In genomic region chr12:12467222-12467621, GRCh38 we compare ENCODE assay signal across 9 cellular contexts.
A peak's percentile ranks its signal among the peaks of the same experiment; 100 is the strongest.
DNase-seq lines count a peak whose midpoint lies in the region; ATAC-seq, FAIRE-seq and TF ChIP-seq lines count a peak whose summit lies in the region.
"Had no signal": no experiment of that assay in that cellular context is flagged by ENCODE, and none has a peak within 500 bp of the region (broad histone marks: within the 10 kb centered on the region; RNA-seq: fewer than 3 reads in every experiment).

No MANE protein-coding gene starts in this region.

- no peak for FAIRE-seq in kidney (lab: Jason Lieb, UNC)
- FAIRE-seq: GM12892 had no signal

- H3K36me3 Mint-ChIP-seq in Caco-2 (ENCODE audit: insufficient read depth, unreplicated experiment) = peaks cover 64% of the 10 kb centered on the region
- H3K36me3 Mint-ChIP-seq in activated CD4-positive, alpha-beta T cell treated with anti-CD3 and anti-CD28 coated beads, Interleukin-2, amount 10 ng/mL, durations not matched to agents 24 days and 14 days (ENCODE audit: low read depth) = peaks cover 48% of the 10 kb centered on the region
- H3K36me3 Mint-ChIP-seq in central memory CD8-positive, alpha-beta T cell (ENCODE audit: insufficient read depth) = peaks cover 17% of the 10 kb centered on the region

- H3K36me3 ChIP-seq in Caco-2 (ENCODE audit: control insufficient read depth, insufficient read depth, low read length) (peaks cover 3% of the 10 kb centered on the region), kidney (ENCODE audit: control insufficient read depth in 1 of 2, insufficient read depth in 2 of 2, low read length in 2 of 2) (no peaks in the 10 kb centered on the region)

- BruUV-seq in Caco-2 (replicated peaks; lab: Mats Ljungman, UMichigan) = no TSS peak

- no peak for DNase-seq in Caco-2
- DNase-seq in activated CD4-positive, alpha-beta T cell treated with anti-CD3 and anti-CD28 coated beads, Interleukin-2, amount 10 ng/mL, durations not matched to agents 24 days and 14 days = peak; percentile 71
- DNase-seq in central memory CD8-positive, alpha-beta T cell (ENCODE audit: low spot score in 2 of 2) = no peak
- DNase-seq in stimulated activated CD4-positive, alpha-beta T cell treated with anti-CD3 and anti-CD28 coated beads, Interleukin-2, amount 100 ng/mL, for 4 hours (ENCODE audit: low read depth) = peak; percentile 40
- DNase-seq in kidney = no peak
- DNase-seq in D341Med (ENCODE audit: low spot score) = no peak
- no peak for DNase-seq in GM13976 (ENCODE audit: low spot score)

- H3K4me1 ChIP-seq in Caco-2 = peaks cover 6% of the 10 kb centered on the region; the same call in 1 of the 2 replicates
- no peaks in the 10 kb centered on the region for H3K4me1 ChIP-seq in kidney (ENCODE audit: control insufficient read depth in 1 of 2, insufficient read depth in 1 of 2, low read depth in 1 of 2, low read length in 2 of 2)

- in situ Hi-C loops in GM13976 (cut with MboI; ENCODE audit: low sequenced_read_pairs, unreplicated experiment) = no loop called here

- TF ChIP-seq CTCF in Caco-2 (IDR thresholded peaks at IDR 0.05; ENCODE audit: insufficient read depth in 1 of 2, low read depth in 1 of 2, low read length in 1 of 2, severe bottlenecking in 1 of 2, unreplicated experiment in 1 of 2) (no peak), kidney (IDR thresholded peaks at IDR 0.05; ENCODE audit: borderline replicate concordance, extremely low read depth, insufficient read depth) (no peak), GM13976 (IDR thresholded peaks at IDR 0.05; ENCODE audit: borderline replicate concordance, control extremely low read depth, extremely low read depth, insufficient read depth, missing control alignments) (no peak)

- peaks cover 17% of the 10 kb centered on the region for H3K9me3 Mint-ChIP-seq in Caco-2 (ENCODE audit: unreplicated experiment)
- H3K9me3 Mint-ChIP-seq in activated CD4-positive, alpha-beta T cell treated with anti-CD3 and anti-CD28 coated beads, Interleukin-2, amount 10 ng/mL, durations not matched to agents 24 days and 14 days = no peaks in the 10 kb centered on the region
- H3K9me3 Mint-ChIP-seq in central memory CD8-positive, alpha-beta T cell = no peaks in the 10 kb centered on the region

- intact Hi-C loops in Caco-2 (cut with micrococcal nuclease; ENCODE audit: unreplicated experiment) = no loop called here
- intact Hi-C loops in activated CD4-positive, alpha-beta T cell treated with anti-CD3 and anti-CD28 coated beads, Interleukin-2, amount 10 ng/mL, durations not matched to agents 24 days and 14 days (cut with micrococcal nuclease) = no loop called here
- intact Hi-C loops in kidney (cut with DNase I) = no loop called here

- H3K4me1 Mint-ChIP-seq in Caco-2 (ENCODE audit: low read depth, unreplicated experiment) = peaks cover 22% of the 10 kb centered on the region
- peaks cover 64% of the 10 kb centered on the region for H3K4me1 Mint-ChIP-seq in activated CD4-positive, alpha-beta T cell treated with anti-CD3 and anti-CD28 coated beads, Interleukin-2, amount 10 ng/mL, durations not matched to agents 24 days and 14 days
- peaks cover 33% of the 10 kb centered on the region for H3K4me1 Mint-ChIP-seq in central memory CD8-positive, alpha-beta T cell

- CTCF ChIA-PET in Caco-2 (lab: Charles Lee) = interaction anchor here (0.8 kb wide), 1 partner anchor 82 kb away, joined by 3 read pairs; no protein-coding TSS in a partner anchor

- no peak overlapping the region for H3K9ac ChIP-seq in kidney (ENCODE audit: low read length in 2 of 2)

- ATAC-seq in central memory CD8-positive, alpha-beta T cell (replicated peaks; ENCODE audit: extremely low read depth, poor library complexity, severe bottlenecking) = peak; percentile 22
- no peak for ATAC-seq in GM19463 (IDR thresholded peaks at IDR 0.05; ENCODE audit: unreplicated experiment)

- no peaks in the 10 kb centered on the region for H3K27me3 Mint-ChIP-seq in Caco-2 (ENCODE audit: insufficient read depth, unreplicated experiment)
- no peaks in the 10 kb centered on the region for H3K27me3 Mint-ChIP-seq in activated CD4-positive, alpha-beta T cell treated with anti-CD3 and anti-CD28 coated beads, Interleukin-2, amount 10 ng/mL, durations not matched to agents 24 days and 14 days
- H3K27me3 Mint-ChIP-seq in central memory CD8-positive, alpha-beta T cell = no peaks in the 10 kb centered on the region

- no peaks in the 10 kb centered on the region for H3K27me3 ChIP-seq in Caco-2 (replicated peaks; ENCODE audit: control insufficient read depth, insufficient read depth, low read length)

- H3K4me3 Mint-ChIP-seq in Caco-2 (ENCODE audit: unreplicated experiment) = no peak overlapping the region
- H3K4me3 Mint-ChIP-seq in activated CD4-positive, alpha-beta T cell treated with anti-CD3 and anti-CD28 coated beads, Interleukin-2, amount 10 ng/mL, durations not matched to agents 24 days and 14 days = peak overlapping the region; percentile 18
- no peak overlapping the region for H3K4me3 Mint-ChIP-seq in central memory CD8-positive, alpha-beta T cell

- no peak overlapping the region for H3K27ac ChIP-seq in kidney (ENCODE audit: low read depth in 2 of 2, low read length in 2 of 2)

- H3K4me3 ChIP-seq in Caco-2 (ENCODE audit: low read depth, low read length) (no peak overlapping the region), kidney (ENCODE audit: low read length in 2 of 2) (no peak overlapping the region)

- peak overlapping the region; percentile 23 for H3K27ac Mint-ChIP-seq in Caco-2 (ENCODE audit: unreplicated experiment)
- peak overlapping the region; percentile 81 for H3K27ac Mint-ChIP-seq in activated CD4-positive, alpha-beta T cell treated with anti-CD3 and anti-CD28 coated beads, Interleukin-2, amount 10 ng/mL, durations not matched to agents 24 days and 14 days
- H3K27ac Mint-ChIP-seq in central memory CD8-positive, alpha-beta T cell (ENCODE audit: low read depth) = peak overlapping the region; percentile 82

- POLR2A ChIA-PET in Caco-2 (lab: Charles Lee) = no interaction called here

- H3K9me3 ChIP-seq in Caco-2 (no peaks in the 10 kb centered on the region), kidney (ENCODE audit: control insufficient read depth in 1 of 2, low read length in 2 of 2) (no peaks in the 10 kb centered on the region)

Comparison
In these comparisons a context has a peak if more than half of its experiments do, and no peak if none do; other contexts are left out.
1. DNase-seq: peak in activated CD4-positive, alpha-beta T cell treated with anti-CD3 and anti-CD28 coated beads, Interleukin-2, amount 10 ng/mL, durations not matched to agents 24 days and 14 days (single experiment) and stimulated activated CD4-positive, alpha-beta T cell treated with anti-CD3 and anti-CD28 coated beads, Interleukin-2, amount 100 ng/mL, for 4 hours (single experiment); none in Caco-2 (0 of 2), central memory CD8-positive, alpha-beta T cell (0 of 2), kidney (single experiment), D341Med (single experiment) and GM13976 (single experiment).
2. H3K27ac Mint-ChIP-seq: peak in every context shown above with its lines; median percentile 82 in central memory CD8-positive, alpha-beta T cell; 81 in activated CD4-positive, alpha-beta T cell treated with anti-CD3 and anti-CD28 coated beads, Interleukin-2, amount 10 ng/mL, durations not matched to agents 24 days and 14 days; 23 in Caco-2.